18 cellular contexts compared by ENCODE assay signal in the genomic region with DNA sequence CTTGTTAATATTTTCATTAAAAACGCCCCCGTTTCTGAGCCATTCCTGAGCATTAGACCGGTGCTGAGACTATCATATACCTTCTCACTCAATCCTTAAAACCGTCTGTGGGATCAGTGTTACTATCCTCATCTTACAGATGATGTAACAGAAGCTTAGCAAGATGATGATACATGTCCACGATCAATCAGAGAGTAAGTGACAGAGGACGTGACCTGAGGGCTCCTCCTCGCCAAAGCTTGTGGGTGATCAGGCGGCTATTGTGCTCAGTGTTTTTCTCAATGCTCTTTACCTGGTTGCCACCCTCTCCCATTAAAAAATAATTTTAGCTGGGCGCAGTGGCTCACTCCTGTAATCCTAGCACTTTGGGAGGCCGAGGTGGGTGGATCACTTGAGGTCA.
"Had no signal": no experiment of that assay in that cellular context is flagged by ENCODE, and none has a peak within 500 bp of the region (broad histone marks: within the 10 kb centered on the region; RNA-seq: fewer than 3 reads in every experiment).

No MANE protein-coding gene starts in this region.

- H3K27ac ChIP-seq: esophagus squamous epithelium, foreskin keratinocyte, left ventricle myocardium inferior, lower lobe of right lung, neutrophil, psoas muscle, right lobe of liver, spleen had no signal

- ATAC-seq: foreskin keratinocyte, lower lobe of right lung, psoas muscle, right lobe of liver had no signal

- H3K36me3 ChIP-seq: esophagus squamous epithelium, lower lobe of right lung, neutrophil, right lobe of liver, transverse colon had no signal

- DNase-seq: esophagus squamous epithelium; foreskin keratinocyte; immature natural killer cell; left ventricle myocardium inferior; lower lobe of right lung; midbrain; naive B cell; psoas muscle; retina; right lobe of liver; spleen; stimulated activated naive CD4-positive, alpha-beta T cell; stomach; substantia nigra; transverse colon had no signal

- H3K27me3 Mint-ChIP-seq: memory B cell, naive B cell had no signal

- H3K36me3 Mint-ChIP-seq: immature natural killer cell had no signal

- H3K27ac Mint-ChIP-seq: immature natural killer cell, memory B cell had no signal

- H3K4me3 ChIP-seq: esophagus squamous epithelium, left ventricle myocardium inferior, lower lobe of right lung, psoas muscle, right lobe of liver, spleen, stomach, thoracic aorta, transverse colon had no signal

- H3K27me3 ChIP-seq: esophagus squamous epithelium, foreskin keratinocyte, neutrophil, right lobe of liver, spleen, stomach, transverse colon had no signal

- H3K4me1 ChIP-seq: esophagus squamous epithelium, foreskin keratinocyte, lower lobe of right lung, psoas muscle, right lobe of liver, stomach, transverse colon had no signal

- H3K4me1 Mint-ChIP-seq: immature natural killer cell, naive B cell had no signal

- H3K4me3 Mint-ChIP-seq: immature natural killer cell, memory B cell, naive B cell had no signal

- H3K9me3 Mint-ChIP-seq: immature natural killer cell had no signal
